In the genomic region with DNA sequence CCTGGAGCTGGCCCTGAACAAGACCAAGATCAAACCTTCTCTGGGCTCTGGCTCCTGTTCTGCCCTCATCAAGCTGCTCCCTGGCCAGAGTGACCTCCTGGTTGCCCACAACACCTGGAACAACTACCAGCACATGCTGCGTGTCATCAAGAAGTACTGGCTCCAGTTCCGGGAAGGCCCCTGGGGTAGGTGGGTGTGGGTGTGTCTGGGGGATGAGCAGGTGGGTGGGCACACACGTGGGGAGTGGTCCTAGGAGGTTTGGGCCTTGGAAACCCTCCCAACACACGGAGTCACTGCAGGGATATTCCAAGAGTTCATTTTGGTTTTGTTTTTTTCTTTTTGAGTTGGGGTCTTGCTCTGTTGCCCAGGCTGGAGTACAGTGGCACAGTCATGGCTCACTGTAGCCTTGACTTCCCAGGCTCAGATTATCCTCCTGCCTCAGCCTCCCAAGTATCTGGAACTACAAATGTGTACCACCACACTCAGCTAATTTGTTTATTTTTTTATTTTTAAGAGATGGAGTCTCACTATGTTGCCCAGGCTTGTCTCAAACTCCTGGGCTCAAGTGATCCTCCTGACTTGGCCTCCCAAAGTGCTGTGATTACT, we compare ENCODE assay signal across 1 cellular context.
TF ChIP-seq lines count a peak whose summit lies in the region.

No MANE protein-coding gene starts in this region.

TF ChIP-seq in HepG2, 621 proteins besides CTCF, POLR2A, EP300 and RAD21:
- TF ChIP-seq YY1 (IDR thresholded peaks at IDR 0.05; ENCODE audit: insufficient read depth, insufficient replicate concordance, low read depth, low read length) (no peak), ZNF883 (CRISPR knock-in tag; IDR thresholded peaks at IDR 0.05; ENCODE audit: not compliant biosample characterization) (no peak), ZNF121 (CRISPR knock-in tag; IDR thresholded peaks at IDR 0.05) (peak; percentile 29; the same call in 1 of the 2 replicates), POLR2AphosphoS5 (IDR thresholded peaks at IDR 0.05; ENCODE audit: low read depth, low read length) (no peak), KDM5B (CRISPR knock-in tag; IDR thresholded peaks at IDR 0.05; ENCODE audit: borderline replicate concordance) (no peak), ASH2L (IDR thresholded peaks at IDR 0.05; ENCODE audit: insufficient read length, low read depth, low read length) (no peak)
- TF ChIP-seq, protein P1, sequence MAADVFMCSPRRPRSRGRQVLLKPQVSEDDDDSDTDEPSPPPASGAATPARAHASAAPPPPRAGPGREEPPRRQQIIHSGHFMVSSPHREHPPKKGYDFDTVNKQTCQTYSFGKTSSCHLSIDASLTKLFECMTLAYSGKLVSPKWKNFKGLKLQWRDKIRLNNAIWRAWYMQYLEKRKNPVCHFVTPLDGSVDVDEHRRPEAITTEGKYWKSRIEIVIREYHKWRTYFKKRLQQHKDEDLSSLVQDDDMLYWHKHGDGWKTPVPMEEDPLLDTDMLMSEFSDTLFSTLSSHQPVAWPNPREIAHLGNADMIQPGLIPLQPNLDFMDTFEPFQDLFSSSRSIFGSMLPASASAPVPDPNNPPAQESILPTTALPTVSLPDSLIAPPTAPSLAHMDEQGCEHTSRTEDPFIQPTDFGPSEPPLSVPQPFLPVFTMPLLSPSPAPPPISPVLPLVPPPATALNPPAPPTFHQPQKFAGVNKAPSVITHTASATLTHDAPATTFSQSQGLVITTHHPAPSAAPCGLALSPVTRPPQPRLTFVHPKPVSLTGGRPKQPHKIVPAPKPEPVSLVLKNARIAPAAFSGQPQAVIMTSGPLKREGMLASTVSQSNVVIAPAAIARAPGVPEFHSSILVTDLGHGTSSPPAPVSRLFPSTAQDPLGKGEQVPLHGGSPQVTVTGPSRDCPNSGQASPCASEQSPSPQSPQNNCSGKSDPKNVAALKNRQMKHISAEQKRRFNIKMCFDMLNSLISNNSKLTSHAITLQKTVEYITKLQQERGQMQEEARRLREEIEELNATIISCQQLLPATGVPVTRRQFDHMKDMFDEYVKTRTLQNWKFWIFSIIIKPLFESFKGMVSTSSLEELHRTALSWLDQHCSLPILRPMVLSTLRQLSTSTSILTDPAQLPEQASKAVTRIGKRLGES (CRISPR knock-in tag; IDR thresholded peaks at IDR 0.05; ENCODE audit: borderline replicate concordance): no peak
